Comparison of ENCODE assay signal across 8 cellular contexts in the genomic region with DNA sequence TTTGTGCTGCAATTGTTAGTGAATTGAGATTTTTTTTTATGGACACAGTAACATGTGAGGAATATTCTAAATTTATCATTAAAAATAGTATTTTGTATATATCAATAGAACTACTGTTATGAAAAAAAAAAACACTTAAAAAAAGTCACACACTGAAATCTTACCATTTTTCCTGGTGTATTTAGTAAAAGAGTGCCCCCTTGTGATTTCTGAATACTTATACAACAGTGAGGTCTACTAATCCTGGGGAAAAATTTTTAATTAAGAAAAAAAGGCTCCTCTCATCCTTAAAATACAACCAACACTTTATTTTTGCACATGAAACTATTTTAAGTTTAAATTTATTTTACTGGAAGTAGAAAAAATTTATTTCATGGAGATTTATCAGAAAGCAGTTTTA. TPM values are rescaled to one million over a fixed set of nuclear protein-coding genes. Genes with fewer than 3 reads are reported as not detected.
DNase-seq lines count a peak whose midpoint lies in the region; FAIRE-seq and TF ChIP-seq lines count a peak whose summit lies in the region.

No MANE protein-coding gene starts in this region.

- peaks cover 4% of the 10 kb centered on the region for H3K36me3 Mint-ChIP-seq in progenitor cell of endocrine pancreas (ENCODE audit: insufficient read depth)

- H3K79me2 ChIP-seq in endothelial cell of umbilical vein (ENCODE audit: control insufficient read depth, insufficient read depth, low read length): no peaks in the 10 kb centered on the region

- H3K4me2 ChIP-seq in endothelial cell of umbilical vein (ENCODE audit: insufficient read depth, low read length): no peak overlapping the region

- dilution Hi-C loops in endothelial cell of umbilical vein (cut with MboI; ENCODE audit: extremely low pct_ligation_motif_present, low sequenced_read_pairs): no loop called here

- H3K4me3 ChIP-seq in endothelial cell of umbilical vein (replicated peaks in 1 of 3; ENCODE audit: insufficient read depth in 1 of 3, low read depth in 1 of 3, low read length in 3 of 3): no peak overlapping the region
- no peak overlapping the region for H3K4me3 ChIP-seq in coronary artery
- H3K4me3 ChIP-seq in kidney (ENCODE audit: low read length in 2 of 2): no peak overlapping the region

- H3K9ac ChIP-seq in endothelial cell of umbilical vein (replicated peaks; ENCODE audit: extremely low read depth, insufficient read depth, low read length) (no peak overlapping the region), kidney (ENCODE audit: low read length in 2 of 2) (no peak overlapping the region)

- TF ChIP-seq POLR2A in endothelial cell of umbilical vein (IDR thresholded peaks at IDR 0.05; ENCODE audit: low read depth, low read length): no peak

- H3K4me1 Mint-ChIP-seq in progenitor cell of endocrine pancreas (ENCODE audit: low read depth): no peaks in the 10 kb centered on the region

- CTCF ChIA-PET in endothelial cell of umbilical vein (lab: Charles Lee): interaction anchor here (1.2 to 2.1 kb wide), 7 partner anchors 56 to 1799 kb away, joined by 3 to 18 read pairs (median 8); a partner anchor contains a TSS

- no peaks in the 10 kb centered on the region for H4K20me1 ChIP-seq in endothelial cell of umbilical vein (replicated peaks; ENCODE audit: control insufficient read depth, extremely low read depth, insufficient read depth, low read length)

- DNase-seq in NOMO-1 treated with DMSO at 0.1 percent for 48 hours (lab: John Stamatoyannopoulos, UW; ENCODE audit: unreplicated experiment): peak; percentile 9
- DNase-seq in NOMO-1 treated with dmso at 0.1 percent for 144 hours (lab: John Stamatoyannopoulos, UW; ENCODE audit: unreplicated experiment): no peak
- DNase-seq in NCI-H748 (lab: John Stamatoyannopoulos, UW; ENCODE audit: unreplicated experiment): peak; percentile 38
- DNase-seq in endothelial cell of umbilical vein (ENCODE audit: low read depth, low spot score): peak; percentile 11
- DNase-seq in progenitor cell of endocrine pancreas (ENCODE audit: low spot score, unreplicated experiment): no peak
- DNase-seq in cerebellar nuclear complex (lab: John Stamatoyannopoulos, UW): no peak
- DNase-seq in coronary artery (ENCODE audit: low spot score): no peak
- DNase-seq in kidney: no peak

- H3K9me3 ChIP-seq in endothelial cell of umbilical vein (replicated peaks; ENCODE audit: control insufficient read depth, insufficient read depth, low read length): no peaks in the 10 kb centered on the region
- no peaks in the 10 kb centered on the region for H3K9me3 ChIP-seq in kidney (ENCODE audit: control insufficient read depth in 1 of 2, low read length in 2 of 2)

- H3K4me1 ChIP-seq in endothelial cell of umbilical vein (ENCODE audit: control insufficient read depth, extremely low read depth, insufficient read depth, low read length) (no peaks in the 10 kb centered on the region), kidney (ENCODE audit: control insufficient read depth in 1 of 2, insufficient read depth in 1 of 2, low read depth in 1 of 2, low read length in 2 of 2) (no peaks in the 10 kb centered on the region)

- no peaks in the 10 kb centered on the region for H3K27me3 Mint-ChIP-seq in progenitor cell of endocrine pancreas

- BruUV-seq in endothelial cell of umbilical vein (replicated peaks; lab: Mats Ljungman, UMichigan): no TSS peak

- peak; percentile 12 to 18 for TF ChIP-seq CTCF in endothelial cell of umbilical vein (IDR thresholded peaks at IDR 0.05; ENCODE audit: extremely low read depth in 1 of 2, insufficient read depth in 1 of 2, low read depth in 1 of 2, low read length in 2 of 2)
- TF ChIP-seq CTCF in progenitor cell of endocrine pancreas (IDR thresholded peaks at IDR 0.05; ENCODE audit: unreplicated experiment): peak; percentile 67
- TF ChIP-seq CTCF in coronary artery (IDR thresholded peaks at IDR 0.05): no peak
- TF ChIP-seq CTCF in kidney (IDR thresholded peaks at IDR 0.05; ENCODE audit: borderline replicate concordance, extremely low read depth, insufficient read depth): no peak

- POLR2A ChIA-PET in endothelial cell of umbilical vein (lab: Charles Lee): no interaction called here

- no peak overlapping the region for H2AFZ ChIP-seq in endothelial cell of umbilical vein (ENCODE audit: low read depth, low read length)

- FAIRE-seq in endothelial cell of umbilical vein (lab: Jason Lieb, UNC): no peak
- FAIRE-seq in kidney (lab: Jason Lieb, UNC): no peak

- H3K9me1 ChIP-seq in endothelial cell of umbilical vein (replicated peaks; ENCODE audit: control insufficient read depth, extremely low read depth, insufficient read depth, low read length): no peaks in the 10 kb centered on the region

- no peaks in the 10 kb centered on the region for H3K27me3 ChIP-seq in endothelial cell of umbilical vein (ENCODE audit: control insufficient read depth in 2 of 2, insufficient read depth in 2 of 2, low read length in 2 of 2)

- H3K9me3 Mint-ChIP-seq in progenitor cell of endocrine pancreas (ENCODE audit: low read depth): peaks cover 17% of the 10 kb centered on the region

- no peaks in the 10 kb centered on the region for H3K36me3 ChIP-seq in endothelial cell of umbilical vein (ENCODE audit: control insufficient read depth in 2 of 2, extremely low read depth in 1 of 2, insufficient read depth in 2 of 2, low read length in 2 of 2)
- H3K36me3 ChIP-seq in kidney (ENCODE audit: control insufficient read depth in 1 of 2, insufficient read depth in 2 of 2, low read length in 2 of 2): no peaks in the 10 kb centered on the region

- H3K4me3 Mint-ChIP-seq in progenitor cell of endocrine pancreas (ENCODE audit: low read depth): no peak overlapping the region

- no peak overlapping the region for H3K27ac Mint-ChIP-seq in progenitor cell of endocrine pancreas

- H3K27ac ChIP-seq in endothelial cell of umbilical vein (ENCODE audit: insufficient read depth, low read depth, low read length): no peak overlapping the region
- no peak overlapping the region for H3K27ac ChIP-seq in coronary artery
- no peak overlapping the region for H3K27ac ChIP-seq in kidney (ENCODE audit: low read depth in 2 of 2, low read length in 2 of 2)

- intact Hi-C loops in endothelial cell of umbilical vein (cut with micrococcal nuclease) (loop anchor here (1.0 to 2.0 kb wide), 2 partner anchors 269 to 786 kb away; no protein-coding TSS in a partner anchor), kidney (cut with DNase I) (no loop called here)

TF ChIP-seq in endothelial cell of umbilical vein, 7 proteins besides CTCF, POLR2A, EP300 and RAD21:
- no peak for TF ChIP-seq JUN (IDR thresholded peaks at IDR 0.05; ENCODE audit: borderline replicate concordance, insufficient read depth, insufficient read length, low read depth)
- TF ChIP-seq GATA2 (IDR thresholded peaks at IDR 0.05; ENCODE audit: insufficient read depth, insufficient read length, low read depth, low read length): no peak
- no peak for TF ChIP-seq MYC (IDR thresholded peaks at IDR 0.05; ENCODE audit: low read depth, low read length)
- TF ChIP-seq POLR2AphosphoS5 (IDR thresholded peaks at IDR 0.05; ENCODE audit: insufficient read depth, low read depth, low read length): no peak
- no peak for TF ChIP-seq EZH2 (IDR thresholded peaks at IDR 0.05; ENCODE audit: borderline replicate concordance, low read depth, low read length, severe bottlenecking)
- no peak for TF ChIP-seq FOS (IDR thresholded peaks at IDR 0.05; ENCODE audit: borderline replicate concordance, insufficient read depth, low read length)
- TF ChIP-seq, protein P1, sequence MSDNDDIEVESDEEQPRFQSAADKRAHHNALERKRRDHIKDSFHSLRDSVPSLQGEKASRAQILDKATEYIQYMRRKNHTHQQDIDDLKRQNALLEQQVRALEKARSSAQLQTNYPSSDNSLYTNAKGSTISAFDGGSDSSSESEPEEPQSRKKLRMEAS (IDR thresholded peaks at IDR 0.05; ENCODE audit: insufficient read depth, insufficient read length): no peak

RNA-seq across cellular contexts. Expression of a gene that starts 56.4 kb away (rescaled TPM):
- total RNA-seq in endothelial cell of umbilical vein (not detected in 2 replicates), progenitor cell of endocrine pancreas (1.00 and 1.3 TPM in 2 replicates), kidney (0.25 TPM)
- polyA plus RNA-seq in endothelial cell of umbilical vein (0.06 and 0.10 TPM in 2 replicates), kidney (ENCODE audit: insufficient read depth, low read depth, low replicate concordance) (0.84 TPM)
- 0.05 and 0.16 TPM in 2 replicates for polyA plus RNA-seq in endothelial cell of umbilical vein (2011; cell fraction: cytosol; rRNA removed)
- 0.17 and 0.28 TPM in 2 replicates for polyA plus RNA-seq in endothelial cell of umbilical vein (2011; cell fraction: nucleus; rRNA removed)
- 0.27 and 0.91 TPM in 2 replicates for polyA plus RNA-seq in endothelial cell of umbilical vein (2012)
- not detected in 2 replicates for polyA minus RNA-seq in endothelial cell of umbilical vein
- polyA minus RNA-seq in endothelial cell of umbilical vein (2011; cell fraction: cytosol; rRNA and poly(A)+ RNA removed): not detected
- 0.48 and 0.53 TPM in 2 replicates for polyA minus RNA-seq in endothelial cell of umbilical vein (2011; cell fraction: nucleus; rRNA and poly(A)+ RNA removed)

Comparison
In these comparisons a context has a peak if more than half of its experiments do, and no peak if none do; other contexts are left out.
1. DNase-seq: peak in NOMO-1 treated with DMSO at 0.1 percent for 48 hours (single experiment), NCI-H748 (single experiment) and endothelial cell of umbilical vein (single experiment); none in NOMO-1 treated with dmso at 0.1 percent for 144 hours (single experiment), progenitor cell of endocrine pancreas (single experiment), cerebellar nuclear complex (0 of 2), coronary artery (single experiment) and kidney (single experiment).
2. CTCF ChIP-seq: peak in endothelial cell of umbilical vein (2 of 2) and progenitor cell of endocrine pancreas (single experiment); none in coronary artery (single experiment) and kidney (single experiment).